In genomic region chr11:65497141-65498041, GRCh38 we compare ENCODE assay signal across 1 cellular context.
TF ChIP-seq lines count a peak whose summit lies in the region.

No MANE protein-coding gene starts in this region.

TF ChIP-seq in GM12878, 131 proteins besides CTCF, POLR2A, EP300 and RAD21 (continued from another document and continues in another):
- TF ChIP-seq PBX3 (IDR thresholded peaks at IDR 0.05; ENCODE audit: insufficient replicate concordance, low read depth, low read length): peak; percentile 42
- TF ChIP-seq PML (IDR thresholded peaks at IDR 0.05; ENCODE audit: low read length): no peak
- TF ChIP-seq ZSCAN29 (IDR thresholded peaks at IDR 0.05): no peak
- TF ChIP-seq SRF (IDR thresholded peaks at IDR 0.05; ENCODE audit: low read depth in 2 of 2, low read length in 2 of 2): no peak; a peak in 1 of 4 replicates
- no peak for TF ChIP-seq NR2C1 (IDR thresholded peaks at IDR 0.05)
- peak; percentile 97 for TF ChIP-seq CHD2 (IDR thresholded peaks at IDR 0.05; ENCODE audit: borderline replicate concordance, low read depth, low read length)
- no peak for TF ChIP-seq CBX3 (IDR thresholded peaks at IDR 0.05; ENCODE audit: borderline replicate concordance, low read depth)
- TF ChIP-seq POLR2AphosphoS5 (IDR thresholded peaks at IDR 0.05; ENCODE audit: low read length): peak; percentile 79
- TF ChIP-seq ZNF217 (IDR thresholded peaks at IDR 0.05): no peak
- peak; percentile 79; the same call in 1 of the 2 replicates for TF ChIP-seq GATAD2B (conservative IDR thresholded peaks at IDR 0.05; ENCODE audit: low read depth)
- TF ChIP-seq ZNF274 (IDR thresholded peaks at IDR 0.05; ENCODE audit: insufficient read depth, insufficient read length): no peak
- TF ChIP-seq ZBED1 (IDR thresholded peaks at IDR 0.05; ENCODE audit: borderline replicate concordance): no peak; the same call in none of the 2 replicates
- no peak for TF ChIP-seq SUPT20H (IDR thresholded peaks at IDR 0.05; ENCODE audit: borderline replicate concordance, control insufficient read depth, low read depth, low read length)
- TF ChIP-seq SMARCA5 (IDR thresholded peaks at IDR 0.05): no peak
- TF ChIP-seq EZH2 (IDR thresholded peaks at IDR 0.05; ENCODE audit: borderline replicate concordance, control insufficient read depth, low read depth, low read length): no peak
- TF ChIP-seq, protein P1, sequence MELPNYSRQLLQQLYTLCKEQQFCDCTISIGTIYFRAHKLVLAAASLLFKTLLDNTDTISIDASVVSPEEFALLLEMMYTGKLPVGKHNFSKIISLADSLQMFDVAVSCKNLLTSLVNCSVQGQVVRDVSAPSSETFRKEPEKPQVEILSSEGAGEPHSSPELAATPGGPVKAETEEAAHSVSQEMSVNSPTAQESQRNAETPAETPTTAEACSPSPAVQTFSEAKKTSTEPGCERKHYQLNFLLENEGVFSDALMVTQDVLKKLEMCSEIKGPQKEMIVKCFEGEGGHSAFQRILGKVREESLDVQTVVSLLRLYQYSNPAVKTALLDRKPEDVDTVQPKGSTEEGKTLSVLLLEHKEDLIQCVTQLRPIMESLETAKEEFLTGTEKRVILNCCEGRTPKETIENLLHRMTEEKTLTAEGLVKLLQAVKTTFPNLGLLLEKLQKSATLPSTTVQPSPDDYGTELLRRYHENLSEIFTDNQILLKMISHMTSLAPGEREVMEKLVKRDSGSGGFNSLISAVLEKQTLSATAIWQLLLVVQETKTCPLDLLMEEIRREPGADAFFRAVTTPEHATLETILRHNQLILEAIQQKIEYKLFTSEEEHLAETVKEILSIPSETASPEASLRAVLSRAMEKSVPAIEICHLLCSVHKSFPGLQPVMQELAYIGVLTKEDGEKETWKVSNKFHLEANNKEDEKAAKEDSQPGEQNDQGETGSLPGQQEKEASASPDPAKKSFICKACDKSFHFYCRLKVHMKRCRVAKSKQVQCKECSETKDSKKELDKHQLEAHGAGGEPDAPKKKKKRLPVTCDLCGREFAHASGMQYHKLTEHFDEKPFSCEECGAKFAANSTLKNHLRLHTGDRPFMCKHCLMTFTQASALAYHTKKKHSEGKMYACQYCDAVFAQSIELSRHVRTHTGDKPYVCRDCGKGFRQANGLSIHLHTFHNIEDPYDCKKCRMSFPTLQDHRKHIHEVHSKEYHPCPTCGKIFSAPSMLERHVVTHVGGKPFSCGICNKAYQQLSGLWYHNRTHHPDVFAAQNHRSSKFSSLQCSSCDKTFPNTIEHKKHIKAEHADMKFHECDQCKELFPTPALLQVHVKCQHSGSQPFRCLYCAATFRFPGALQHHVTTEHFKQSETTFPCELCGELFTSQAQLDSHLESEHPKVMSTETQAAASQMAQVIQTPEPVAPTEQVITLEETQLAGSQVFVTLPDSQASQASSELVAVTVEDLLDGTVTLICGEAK (IDR thresholded peaks at IDR 0.05; ENCODE audit: borderline replicate concordance): no peak; the same call in 1 of the 2 replicates
- TF ChIP-seq ASH2L (IDR thresholded peaks at IDR 0.05; ENCODE audit: borderline replicate concordance, low read depth): no peak
- no peak for TF ChIP-seq HDAC2 (IDR thresholded peaks at IDR 0.05)
- TF ChIP-seq PAX5 (IDR thresholded peaks at IDR 0.05; ENCODE audit: borderline replicate concordance, low read depth, low read length): peak; percentile 84; the same call in 1 of the 2 replicates
- TF ChIP-seq, protein P2, sequence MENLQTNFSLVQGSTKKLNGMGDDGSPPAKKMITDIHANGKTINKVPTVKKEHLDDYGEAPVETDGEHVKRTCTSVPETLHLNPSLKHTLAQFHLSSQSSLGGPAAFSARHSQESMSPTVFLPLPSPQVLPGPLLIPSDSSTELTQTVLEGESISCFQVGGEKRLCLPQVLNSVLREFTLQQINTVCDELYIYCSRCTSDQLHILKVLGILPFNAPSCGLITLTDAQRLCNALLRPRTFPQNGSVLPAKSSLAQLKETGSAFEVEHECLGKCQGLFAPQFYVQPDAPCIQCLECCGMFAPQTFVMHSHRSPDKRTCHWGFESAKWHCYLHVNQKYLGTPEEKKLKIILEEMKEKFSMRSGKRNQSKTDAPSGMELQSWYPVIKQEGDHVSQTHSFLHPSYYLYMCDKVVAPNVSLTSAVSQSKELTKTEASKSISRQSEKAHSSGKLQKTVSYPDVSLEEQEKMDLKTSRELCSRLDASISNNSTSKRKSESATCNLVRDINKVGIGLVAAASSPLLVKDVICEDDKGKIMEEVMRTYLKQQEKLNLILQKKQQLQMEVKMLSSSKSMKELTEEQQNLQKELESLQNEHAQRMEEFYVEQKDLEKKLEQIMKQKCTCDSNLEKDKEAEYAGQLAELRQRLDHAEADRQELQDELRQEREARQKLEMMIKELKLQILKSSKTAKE (IDR thresholded peaks at IDR 0.05; ENCODE audit: low read depth, poor library complexity, severe bottlenecking): peak; percentile 13
- TF ChIP-seq YY1 (IDR thresholded peaks at IDR 0.05; ENCODE audit: low read depth, low read length): peak; percentile 93
- peak; percentile 99 for TF ChIP-seq IKZF2 (IDR thresholded peaks at IDR 0.05)
- peak; percentile 90 for TF ChIP-seq NBN (IDR thresholded peaks at IDR 0.05)
- TF ChIP-seq MLLT1 (IDR thresholded peaks at IDR 0.05): peak; percentile 58
- TF ChIP-seq, protein P3, sequence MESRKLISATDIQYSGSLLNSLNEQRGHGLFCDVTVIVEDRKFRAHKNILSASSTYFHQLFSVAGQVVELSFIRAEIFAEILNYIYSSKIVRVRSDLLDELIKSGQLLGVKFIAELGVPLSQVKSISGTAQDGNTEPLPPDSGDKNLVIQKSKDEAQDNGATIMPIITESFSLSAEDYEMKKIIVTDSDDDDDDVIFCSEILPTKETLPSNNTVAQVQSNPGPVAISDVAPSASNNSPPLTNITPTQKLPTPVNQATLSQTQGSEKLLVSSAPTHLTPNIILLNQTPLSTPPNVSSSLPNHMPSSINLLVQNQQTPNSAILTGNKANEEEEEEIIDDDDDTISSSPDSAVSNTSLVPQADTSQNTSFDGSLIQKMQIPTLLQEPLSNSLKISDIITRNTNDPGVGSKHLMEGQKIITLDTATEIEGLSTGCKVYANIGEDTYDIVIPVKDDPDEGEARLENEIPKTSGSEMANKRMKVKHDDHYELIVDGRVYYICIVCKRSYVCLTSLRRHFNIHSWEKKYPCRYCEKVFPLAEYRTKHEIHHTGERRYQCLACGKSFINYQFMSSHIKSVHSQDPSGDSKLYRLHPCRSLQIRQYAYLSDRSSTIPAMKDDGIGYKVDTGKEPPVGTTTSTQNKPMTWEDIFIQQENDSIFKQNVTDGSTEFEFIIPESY (IDR thresholded peaks at IDR 0.05): no peak
- TF ChIP-seq JUNB (IDR thresholded peaks at IDR 0.05): no peak
- peak; percentile 67 for TF ChIP-seq ELK1 (IDR thresholded peaks at IDR 0.05; ENCODE audit: low read depth, low read length)
- no peak for TF ChIP-seq RUNX3 (IDR thresholded peaks at IDR 0.05; ENCODE audit: low read length)
- no peak for TF ChIP-seq FOXK2 (IDR thresholded peaks at IDR 0.05)
- TF ChIP-seq DPF2 (IDR thresholded peaks at IDR 0.05): peak; percentile 66; the same call in 1 of the 2 replicates
- TF ChIP-seq RELA (IDR thresholded peaks at IDR 0.05; ENCODE audit: borderline replicate concordance, partially characterized antibody): peak; percentile 86
- no peak for TF ChIP-seq BCLAF1 (IDR thresholded peaks at IDR 0.05)
- TF ChIP-seq TCF12 (IDR thresholded peaks at IDR 0.05; ENCODE audit: low read depth, low read length): peak; percentile 94
- no peak for TF ChIP-seq CUX1 (IDR thresholded peaks at IDR 0.05; ENCODE audit: insufficient replicate concordance, low read depth, low read length)
- no peak for TF ChIP-seq ATF2 (IDR thresholded peaks at IDR 0.05; ENCODE audit: low read length)
- no peak for TF ChIP-seq NR2C2 (IDR thresholded peaks at IDR 0.05; ENCODE audit: borderline replicate concordance, control insufficient read depth, insufficient read length, low read depth)
- no peak; the same call in 1 of the 2 replicates for TF ChIP-seq HCFC1 (IDR thresholded peaks at IDR 0.05; ENCODE audit: low read length)
- no peak for TF ChIP-seq YBX1 (IDR thresholded peaks at IDR 0.05)
